In genomic region chr18:10101293-10101701, GRCh38 we compare ENCODE assay signal across 11 cellular contexts.
DNase-seq lines count a peak whose midpoint lies in the region; TF ChIP-seq lines count a peak whose summit lies in the region.
"Had no signal": no experiment of that assay in that cellular context is flagged by ENCODE, and none has a peak within 500 bp of the region (broad histone marks: within the 10 kb centered on the region; RNA-seq: fewer than 3 reads in every experiment).

No MANE protein-coding gene starts in this region.

- H3K9me3 ChIP-seq in HAP-1 (no peaks in the 10 kb centered on the region), left ventricle myocardium inferior (replicated peaks) (peaks cover 16% of the 10 kb centered on the region), suprapubic skin (no peaks in the 10 kb centered on the region)

- TF ChIP-seq CTCF in left ventricle myocardium inferior (IDR thresholded peaks at IDR 0.05; ENCODE audit: borderline replicate concordance): no peak
- no peak for TF ChIP-seq CTCF in GM13977 (IDR thresholded peaks at IDR 0.05; ENCODE audit: extremely low read depth, insufficient read depth, missing control alignments)
- TF ChIP-seq CTCF in suprapubic skin (IDR thresholded peaks at IDR 0.05): no peak

- no peak for TF ChIP-seq EP300 in suprapubic skin (IDR thresholded peaks at IDR 0.05)

- H3K4me1 ChIP-seq in HAP-1 (peaks cover 6% of the 10 kb centered on the region), left ventricle myocardium inferior (peaks cover 11% of the 10 kb centered on the region), suprapubic skin (peaks cover 12% of the 10 kb centered on the region)

- intact Hi-C loops in left ventricle myocardium inferior (cut with micrococcal nuclease): no loop called here

- DNase-seq in HAP-1 (ENCODE audit: low spot score in 2 of 2): peak; percentile 61 to 81
- DNase-seq in T1000 (lab: John Stamatoyannopoulos, UW): peak; percentile 13
- DNase-seq in left ventricle myocardium inferior: no peak
- DNase-seq in superior temporal gyrus (ENCODE audit: extremely low spot score): peak; percentile 21
- no peak for DNase-seq in stimulated activated CD4-positive, alpha-beta T cell treated with anti-CD3 and anti-CD28 coated beads, Interleukin-4, amount 100 ng/mL, for 1 hour
- DNase-seq in GM13977 (ENCODE audit: low spot score): no peak
- no peak for DNase-seq in suprapubic skin (ENCODE audit: low spot score in 2 of 2)
- DNase-seq: activated CD8-positive, alpha-beta T cell treated with anti-CD3 and anti-CD28 coated beads, Interleukin-2, amount 10 ng/mL, durations not matched to agents 7 days and 5 days; natural killer cell; NCI-H82; stimulated activated CD4-positive, alpha-beta T cell treated with anti-CD3 and anti-CD28 coated beads, Interleukin-2, amount 100 ng/mL, for 24 hours had no signal

- no peak for TF ChIP-seq POLR2A in suprapubic skin (IDR thresholded peaks at IDR 0.05)

- no peaks in the 10 kb centered on the region for H3K36me3 ChIP-seq in HAP-1 (replicated peaks)
- no peaks in the 10 kb centered on the region for H3K36me3 ChIP-seq in left ventricle myocardium inferior
- H3K36me3 ChIP-seq in suprapubic skin: no peaks in the 10 kb centered on the region

- WGBS in suprapubic skin: 27% methylated on average over 9 of the region's 9 CpGs

- H3K27ac ChIP-seq in left ventricle myocardium inferior (replicated peaks): no peak overlapping the region
- H3K27ac ChIP-seq in suprapubic skin: no peak overlapping the region

- in situ Hi-C loops in HAP-1 (cut with MboI; ENCODE audit: low sequenced_read_pairs) (no loop called here), GM13977 (cut with MboI; ENCODE audit: low pct_unique_long_range_greater_than_20kb, low sequenced_read_pairs, unreplicated experiment) (no loop called here)

- H3K27me3 ChIP-seq in HAP-1 (ENCODE audit: low read depth) (no peaks in the 10 kb centered on the region), left ventricle myocardium inferior (ENCODE audit: low read depth) (no peaks in the 10 kb centered on the region), suprapubic skin (no peaks in the 10 kb centered on the region)

- H3K4me3 ChIP-seq in HAP-1 (no peak overlapping the region), left ventricle myocardium inferior (peak overlapping the region; percentile 0), suprapubic skin (no peak overlapping the region)

Comparison
In these comparisons a context has a peak if more than half of its experiments do, and no peak if none do; other contexts are left out.
1. DNase-seq: peak in HAP-1 (2 of 2), T1000 (single experiment) and superior temporal gyrus (single experiment); none in left ventricle myocardium inferior (single experiment), stimulated activated CD4-positive, alpha-beta T cell treated with anti-CD3 and anti-CD28 coated beads, Interleukin-4, amount 100 ng/mL, for 1 hour (single experiment), GM13977 (single experiment) and suprapubic skin (0 of 2).